1 cellular context compared by ENCODE assay signal in the genomic region with DNA sequence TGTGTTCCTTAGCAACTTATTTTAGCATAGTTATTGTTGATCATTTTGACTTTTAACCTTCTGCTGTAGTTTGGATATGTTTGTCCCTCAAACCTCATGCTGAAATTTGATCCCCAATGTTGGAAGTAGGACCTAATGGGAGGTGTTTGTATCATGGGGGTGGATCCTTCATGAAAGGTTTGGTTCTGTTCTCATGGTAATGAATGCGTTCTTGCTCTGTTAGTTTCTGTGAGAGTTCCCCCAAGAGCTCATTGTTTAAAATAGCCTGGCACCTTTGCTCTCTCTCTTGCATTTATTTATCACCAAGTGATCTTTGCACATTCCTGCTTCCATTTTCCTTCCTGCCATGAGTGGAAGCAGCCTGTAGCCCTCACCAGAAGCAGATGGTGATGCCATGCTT.
TF ChIP-seq lines count a peak whose summit lies in the region.

No MANE protein-coding gene starts in this region.

TF ChIP-seq in WTC11, 78 proteins besides CTCF, POLR2A, EP300 and RAD21 (continued from another document):
- TF ChIP-seq, protein P1, sequence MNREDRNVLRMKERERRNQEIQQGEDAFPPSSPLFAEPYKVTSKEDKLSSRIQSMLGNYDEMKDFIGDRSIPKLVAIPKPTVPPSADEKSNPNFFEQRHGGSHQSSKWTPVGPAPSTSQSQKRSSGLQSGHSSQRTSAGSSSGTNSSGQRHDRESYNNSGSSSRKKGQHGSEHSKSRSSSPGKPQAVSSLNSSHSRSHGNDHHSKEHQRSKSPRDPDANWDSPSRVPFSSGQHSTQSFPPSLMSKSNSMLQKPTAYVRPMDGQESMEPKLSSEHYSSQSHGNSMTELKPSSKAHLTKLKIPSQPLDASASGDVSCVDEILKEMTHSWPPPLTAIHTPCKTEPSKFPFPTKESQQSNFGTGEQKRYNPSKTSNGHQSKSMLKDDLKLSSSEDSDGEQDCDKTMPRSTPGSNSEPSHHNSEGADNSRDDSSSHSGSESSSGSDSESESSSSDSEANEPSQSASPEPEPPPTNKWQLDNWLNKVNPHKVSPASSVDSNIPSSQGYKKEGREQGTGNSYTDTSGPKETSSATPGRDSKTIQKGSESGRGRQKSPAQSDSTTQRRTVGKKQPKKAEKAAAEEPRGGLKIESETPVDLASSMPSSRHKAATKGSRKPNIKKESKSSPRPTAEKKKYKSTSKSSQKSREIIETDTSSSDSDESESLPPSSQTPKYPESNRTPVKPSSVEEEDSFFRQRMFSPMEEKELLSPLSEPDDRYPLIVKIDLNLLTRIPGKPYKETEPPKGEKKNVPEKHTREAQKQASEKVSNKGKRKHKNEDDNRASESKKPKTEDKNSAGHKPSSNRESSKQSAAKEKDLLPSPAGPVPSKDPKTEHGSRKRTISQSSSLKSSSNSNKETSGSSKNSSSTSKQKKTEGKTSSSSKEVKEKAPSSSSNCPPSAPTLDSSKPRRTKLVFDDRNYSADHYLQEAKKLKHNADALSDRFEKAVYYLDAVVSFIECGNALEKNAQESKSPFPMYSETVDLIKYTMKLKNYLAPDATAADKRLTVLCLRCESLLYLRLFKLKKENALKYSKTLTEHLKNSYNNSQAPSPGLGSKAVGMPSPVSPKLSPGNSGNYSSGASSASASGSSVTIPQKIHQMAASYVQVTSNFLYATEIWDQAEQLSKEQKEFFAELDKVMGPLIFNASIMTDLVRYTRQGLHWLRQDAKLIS (CRISPR knock-in tag; IDR thresholded peaks at IDR 0.05; ENCODE audit: borderline replicate concordance), result no peak
- TF ChIP-seq NFYB (CRISPR knock-in tag; conservative IDR thresholded peaks at IDR 0.05; ENCODE audit: low read depth) (no peak), ZBTB21 (CRISPR knock-in tag; IDR thresholded peaks at IDR 0.05; ENCODE audit: borderline replicate concordance) (no peak), TP53 (CRISPR knock-in tag; IDR thresholded peaks at IDR 0.05) (no peak), GRHL2 (CRISPR knock-in tag; IDR thresholded peaks at IDR 0.05; ENCODE audit: insufficient replicate concordance, severe bottlenecking) (no peak), ZNF263 (CRISPR knock-in tag; IDR thresholded peaks at IDR 0.05; ENCODE audit: low read depth) (no peak), KAT7 (CRISPR knock-in tag; IDR thresholded peaks at IDR 0.05; ENCODE audit: borderline replicate concordance) (no peak), SMAD3 (CRISPR knock-in tag; IDR thresholded peaks at IDR 0.05; ENCODE audit: borderline replicate concordance) (no peak)
- TF ChIP-seq, protein P2, sequence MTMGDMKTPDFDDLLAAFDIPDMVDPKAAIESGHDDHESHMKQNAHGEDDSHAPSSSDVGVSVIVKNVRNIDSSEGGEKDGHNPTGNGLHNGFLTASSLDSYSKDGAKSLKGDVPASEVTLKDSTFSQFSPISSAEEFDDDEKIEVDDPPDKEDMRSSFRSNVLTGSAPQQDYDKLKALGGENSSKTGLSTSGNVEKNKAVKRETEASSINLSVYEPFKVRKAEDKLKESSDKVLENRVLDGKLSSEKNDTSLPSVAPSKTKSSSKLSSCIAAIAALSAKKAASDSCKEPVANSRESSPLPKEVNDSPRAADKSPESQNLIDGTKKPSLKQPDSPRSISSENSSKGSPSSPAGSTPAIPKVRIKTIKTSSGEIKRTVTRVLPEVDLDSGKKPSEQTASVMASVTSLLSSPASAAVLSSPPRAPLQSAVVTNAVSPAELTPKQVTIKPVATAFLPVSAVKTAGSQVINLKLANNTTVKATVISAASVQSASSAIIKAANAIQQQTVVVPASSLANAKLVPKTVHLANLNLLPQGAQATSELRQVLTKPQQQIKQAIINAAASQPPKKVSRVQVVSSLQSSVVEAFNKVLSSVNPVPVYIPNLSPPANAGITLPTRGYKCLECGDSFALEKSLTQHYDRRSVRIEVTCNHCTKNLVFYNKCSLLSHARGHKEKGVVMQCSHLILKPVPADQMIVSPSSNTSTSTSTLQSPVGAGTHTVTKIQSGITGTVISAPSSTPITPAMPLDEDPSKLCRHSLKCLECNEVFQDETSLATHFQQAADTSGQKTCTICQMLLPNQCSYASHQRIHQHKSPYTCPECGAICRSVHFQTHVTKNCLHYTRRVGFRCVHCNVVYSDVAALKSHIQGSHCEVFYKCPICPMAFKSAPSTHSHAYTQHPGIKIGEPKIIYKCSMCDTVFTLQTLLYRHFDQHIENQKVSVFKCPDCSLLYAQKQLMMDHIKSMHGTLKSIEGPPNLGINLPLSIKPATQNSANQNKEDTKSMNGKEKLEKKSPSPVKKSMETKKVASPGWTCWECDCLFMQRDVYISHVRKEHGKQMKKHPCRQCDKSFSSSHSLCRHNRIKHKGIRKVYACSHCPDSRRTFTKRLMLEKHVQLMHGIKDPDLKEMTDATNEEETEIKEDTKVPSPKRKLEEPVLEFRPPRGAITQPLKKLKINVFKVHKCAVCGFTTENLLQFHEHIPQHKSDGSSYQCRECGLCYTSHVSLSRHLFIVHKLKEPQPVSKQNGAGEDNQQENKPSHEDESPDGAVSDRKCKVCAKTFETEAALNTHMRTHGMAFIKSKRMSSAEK (CRISPR knock-in tag; IDR thresholded peaks at IDR 0.05; ENCODE audit: borderline replicate concordance), result no peak
TF ChIP-seq in WTC11: peak in this region for 0.
